Comparison of ENCODE assay signal across 12 cellular contexts in the genomic region with DNA sequence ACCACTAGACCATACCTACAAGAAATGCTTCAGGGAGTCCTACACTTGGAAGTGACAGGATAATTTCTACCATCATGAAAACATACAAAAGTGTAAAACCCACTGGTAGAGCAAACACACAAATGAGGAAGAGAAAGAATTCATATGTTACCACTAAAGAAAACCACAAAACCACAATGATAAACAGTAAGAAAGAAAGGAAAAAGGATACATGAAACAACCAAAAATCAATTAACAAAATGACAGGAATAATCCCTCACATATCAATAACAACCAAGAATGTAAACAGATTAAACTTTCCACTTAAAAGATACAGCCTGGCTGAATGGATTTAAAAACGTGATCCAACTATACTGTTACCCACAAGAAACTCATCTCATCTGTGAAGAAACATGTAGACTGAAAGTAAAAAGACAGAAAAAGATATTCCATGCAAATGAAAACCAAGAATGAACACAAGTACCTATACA.
DNase-seq lines count a peak whose midpoint lies in the region; TF ChIP-seq lines count a peak whose summit lies in the region.
"Had no signal": no experiment of that assay in that cellular context is flagged by ENCODE, and none has a peak within 500 bp of the region (broad histone marks: within the 10 kb centered on the region; RNA-seq: fewer than 3 reads in every experiment).

No MANE protein-coding gene starts in this region.

- DNase-seq in GM12865 (ENCODE audit: low read depth) (peak; percentile 34), H4 (ENCODE audit: low spot score) (peak; percentile 21), MV-4-11 (lab: John Stamatoyannopoulos, UW) (peak; percentile 90), fibroblast of gingiva (ENCODE audit: low read depth) (peak; percentile 61), DMS 273 treated with DMSO at 0.1 percent for 48 hours (lab: John Stamatoyannopoulos, UW) (no peak), SK-N-DZ (ENCODE audit: low spot score) (no peak)
- no peak for DNase-seq in activated effector memory CD4-positive, alpha-beta T cell treated with Interleukin-2 at 50 U/mL for 16 hours
- DNase-seq in stimulated activated CD4-positive, alpha-beta T cell treated with anti-CD3 and anti-CD28 coated beads, Interleukin-4, amount 100 ng/mL, for 4 hours: no peak
- DNase-seq: activated T-cell treated with anti-CD3 and anti-CD28 coated beads, Interleukin-2, amount 50 U/mL, for 72 hours; anterior cingulate cortex; T-helper 17 cell had no signal

- no peak overlapping the region for H3K4me3 ChIP-seq in GM12865 (ENCODE audit: low read depth, low read length)
- H3K4me3 ChIP-seq: vagina had no signal

- no peak for TF ChIP-seq CTCF in GM12865 (IDR thresholded peaks at IDR 0.05; ENCODE audit: insufficient read depth, low read depth, low read length, missing control alignments)

Comparison
In these comparisons a context has a peak if more than half of its experiments do, and no peak if none do; other contexts are left out.
1. DNase-seq: peak in GM12865 (single experiment), H4 (single experiment), MV-4-11 (single experiment) and fibroblast of gingiva (single experiment); none in DMS 273 treated with DMSO at 0.1 percent for 48 hours (single experiment), SK-N-DZ (single experiment), activated effector memory CD4-positive, alpha-beta T cell treated with Interleukin-2 at 50 U/mL for 16 hours (single experiment) and stimulated activated CD4-positive, alpha-beta T cell treated with anti-CD3 and anti-CD28 coated beads, Interleukin-4, amount 100 ng/mL, for 4 hours (0 of 2).